Comparison of ENCODE assay signal across 24 cellular contexts in the genomic region with DNA sequence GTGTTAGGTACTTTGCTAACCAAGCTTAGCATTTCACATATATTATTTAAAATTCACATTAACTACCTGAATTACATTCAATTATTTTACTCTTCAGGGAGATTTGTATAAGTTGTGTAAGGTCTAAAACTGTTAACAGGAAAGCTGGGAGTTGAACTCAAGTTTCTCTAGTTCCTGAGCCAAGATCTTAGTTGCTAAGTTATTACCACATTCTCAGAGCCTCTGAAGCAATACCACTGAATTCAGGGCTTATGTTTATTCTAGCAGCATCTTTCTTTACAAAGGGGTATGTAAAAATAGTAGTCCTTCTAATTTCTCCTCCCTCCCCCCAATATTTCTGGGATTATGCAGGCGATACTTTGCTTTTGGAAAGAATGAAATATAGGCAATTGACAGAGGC.
"Had no signal": no experiment of that assay in that cellular context is flagged by ENCODE, and none has a peak within 500 bp of the region (broad histone marks: within the 10 kb centered on the region; RNA-seq: fewer than 3 reads in every experiment).

No MANE protein-coding gene starts in this region.

- DNase-seq: activated B cell treated with CpG ODN at 0.5 μM for 24 hours; activated CD4-positive, alpha-beta T cell treated with anti-CD3 and anti-CD28 coated beads, Interleukin-2, amount 50 U/mL, for 1 hour; activated CD8-positive, alpha-beta T cell treated with anti-CD3 and anti-CD28 coated beads for 36 hours; activated gamma-delta T cell treated with Interleukin-2 at 50 U/mL for 16 hours; activated naive CD4-positive, alpha-beta T cell treated with anti-CD3 and anti-CD28 coated beads, Interleukin-2, amount 50 U/mL, for 16 hours; activated T-cell treated with anti-CD3 and anti-CD28 coated beads, Interleukin-2, amount 50 U/mL, for 4 hours; cortex of kidney; effector memory CD8-positive, alpha-beta T cell; gastrocnemius medialis; glutamatergic neuron; left cardiac atrium; midbrain; naive thymus-derived CD4-positive, alpha-beta T cell; ovary; right lobe of liver; stimulated activated CD4-positive, alpha-beta T cell treated with anti-CD3 and anti-CD28 coated beads, Interleukin-12 subunit alpha, Interleukin-12 subunit beta, amount 100 ng/mL, for 4 hours; stimulated activated CD4-positive, alpha-beta T cell treated with anti-CD3 and anti-CD28 coated beads, Interleukin-4, amount 100 ng/mL, for 1 hour; stimulated activated naive CD8-positive, alpha-beta T cell treated with anti-CD3 and anti-CD28 coated beads, Interleukin-15, Interleukin-2, amounts not matched to agents 100 U/mL and 50 U/mL, for 24 hours; T-helper 2 cell; testis; transverse colon had no signal

- ATAC-seq: activated CD8-positive, alpha-beta T cell treated with anti-CD3 and anti-CD28 coated beads for 36 hours; activated T-cell treated with anti-CD3 and anti-CD28 coated beads, Interleukin-2, amount 50 U/mL, for 4 hours; activated T-helper 17 cell treated with anti-CD3 and anti-CD28 coated beads, Interleukin-2, amount 50 U/mL, for 72 hours; effector memory CD8-positive, alpha-beta T cell; gastrocnemius medialis; left cardiac atrium; naive thymus-derived CD4-positive, alpha-beta T cell; stimulated activated naive CD8-positive, alpha-beta T cell treated with anti-CD3 and anti-CD28 coated beads, Interleukin-15, Interleukin-2, amounts not matched to agents 100 U/mL and 50 U/mL, for 24 hours had no signal

- H3K4me3 ChIP-seq: gastrocnemius medialis, hepatocyte, ovary, right lobe of liver, skin epidermis, testis, transverse colon had no signal
